ENCODE assay signal across 1 cellular context in the genomic region with DNA sequence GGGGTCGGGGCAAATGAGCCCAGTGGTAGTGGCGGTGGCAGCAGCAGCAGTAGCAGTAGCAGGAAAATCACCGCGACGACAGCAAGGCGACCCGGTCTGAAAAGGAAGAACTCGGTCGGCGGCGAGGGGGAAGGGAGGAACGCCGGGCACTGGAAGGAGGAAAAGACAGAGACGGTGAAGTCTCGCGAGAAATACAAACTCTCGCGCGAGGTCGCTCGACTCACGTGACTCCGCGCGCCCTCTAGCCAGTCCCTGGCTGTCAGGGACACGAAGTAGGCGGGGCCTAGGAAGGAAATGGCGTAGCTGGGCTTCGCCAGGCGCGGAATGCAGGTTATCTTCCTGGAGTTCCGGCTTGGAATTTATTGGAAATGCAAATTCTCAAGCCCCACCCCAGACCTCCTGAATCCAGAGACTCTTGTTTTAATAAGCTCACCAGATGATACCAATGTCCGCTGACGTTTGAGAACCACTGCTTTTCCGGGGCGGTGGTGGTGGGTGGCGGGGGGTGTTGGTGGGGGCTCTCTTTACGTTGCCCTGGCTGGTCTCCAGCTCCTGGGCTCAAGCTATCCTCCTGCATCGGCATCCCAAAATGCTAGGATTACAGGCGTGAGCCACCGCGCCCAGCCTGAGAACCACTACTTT.
TF ChIP-seq lines count a peak whose summit lies in the region.

A gene (minus strand): TSS at position 141 of the 642 bp plus-strand sequence. CDS start 1,333 bp downstream, outside the sequence.

TF ChIP-seq in K562, 482 proteins besides CTCF, POLR2A, EP300 and RAD21 (continued from another document and continues in another):
- TF ChIP-seq, protein P1, sequence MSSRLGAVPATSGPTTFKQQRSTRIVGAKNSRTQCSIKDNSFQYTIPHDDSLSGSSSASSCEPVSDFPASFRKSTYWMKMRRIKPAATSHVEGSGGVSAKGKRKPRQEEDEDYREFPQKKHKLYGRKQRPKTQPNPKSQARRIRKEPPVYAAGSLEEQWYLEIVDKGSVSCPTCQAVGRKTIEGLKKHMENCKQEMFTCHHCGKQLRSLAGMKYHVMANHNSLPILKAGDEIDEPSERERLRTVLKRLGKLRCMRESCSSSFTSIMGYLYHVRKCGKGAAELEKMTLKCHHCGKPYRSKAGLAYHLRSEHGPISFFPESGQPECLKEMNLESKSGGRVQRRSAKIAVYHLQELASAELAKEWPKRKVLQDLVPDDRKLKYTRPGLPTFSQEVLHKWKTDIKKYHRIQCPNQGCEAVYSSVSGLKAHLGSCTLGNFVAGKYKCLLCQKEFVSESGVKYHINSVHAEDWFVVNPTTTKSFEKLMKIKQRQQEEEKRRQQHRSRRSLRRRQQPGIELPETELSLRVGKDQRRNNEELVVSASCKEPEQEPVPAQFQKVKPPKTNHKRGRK (tag; IDR thresholded peaks at IDR 0.05) = no peak
- TF ChIP-seq KHSRP (IDR thresholded peaks at IDR 0.05) = no peak
- no peak for TF ChIP-seq ZNF431 (CRISPR knock-in tag; IDR thresholded peaks at IDR 0.05)
- TF ChIP-seq CC2D1A (IDR thresholded peaks at IDR 0.05) = no peak
- TF ChIP-seq NCOA1 (IDR thresholded peaks at IDR 0.05; ENCODE audit: low read depth) = no peak
- peak; percentile 8; the same call in 1 of the 2 replicates for TF ChIP-seq RFX1 (IDR thresholded peaks at IDR 0.05)
- no peak for TF ChIP-seq RBM15 (IDR thresholded peaks at IDR 0.05; ENCODE audit: insufficient read depth, low read length)
- no peak for TF ChIP-seq SMAD2 (IDR thresholded peaks at IDR 0.05; ENCODE audit: low read depth, low read length)
- TF ChIP-seq, protein P2, sequence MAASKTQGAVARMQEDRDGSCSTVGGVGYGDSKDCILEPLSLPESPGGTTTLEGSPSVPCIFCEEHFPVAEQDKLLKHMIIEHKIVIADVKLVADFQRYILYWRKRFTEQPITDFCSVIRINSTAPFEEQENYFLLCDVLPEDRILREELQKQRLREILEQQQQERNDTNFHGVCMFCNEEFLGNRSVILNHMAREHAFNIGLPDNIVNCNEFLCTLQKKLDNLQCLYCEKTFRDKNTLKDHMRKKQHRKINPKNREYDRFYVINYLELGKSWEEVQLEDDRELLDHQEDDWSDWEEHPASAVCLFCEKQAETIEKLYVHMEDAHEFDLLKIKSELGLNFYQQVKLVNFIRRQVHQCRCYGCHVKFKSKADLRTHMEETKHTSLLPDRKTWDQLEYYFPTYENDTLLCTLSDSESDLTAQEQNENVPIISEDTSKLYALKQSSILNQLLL (CRISPR knock-in tag; IDR thresholded peaks at IDR 0.05; ENCODE audit: borderline replicate concordance) = no peak
- TF ChIP-seq FOSL1 (tag; conservative IDR thresholded peaks at IDR 0.05) = no peak
- no peak for TF ChIP-seq ETV5 (CRISPR knock-in tag; IDR thresholded peaks at IDR 0.05; ENCODE audit: low read depth)
- TF ChIP-seq ZNF239 (CRISPR knock-in tag; IDR thresholded peaks at IDR 0.05) = no peak
- TF ChIP-seq MED1 (CRISPR knock-in tag; IDR thresholded peaks at IDR 0.05; ENCODE audit: borderline replicate concordance) = no peak
- TF ChIP-seq, protein P3, sequence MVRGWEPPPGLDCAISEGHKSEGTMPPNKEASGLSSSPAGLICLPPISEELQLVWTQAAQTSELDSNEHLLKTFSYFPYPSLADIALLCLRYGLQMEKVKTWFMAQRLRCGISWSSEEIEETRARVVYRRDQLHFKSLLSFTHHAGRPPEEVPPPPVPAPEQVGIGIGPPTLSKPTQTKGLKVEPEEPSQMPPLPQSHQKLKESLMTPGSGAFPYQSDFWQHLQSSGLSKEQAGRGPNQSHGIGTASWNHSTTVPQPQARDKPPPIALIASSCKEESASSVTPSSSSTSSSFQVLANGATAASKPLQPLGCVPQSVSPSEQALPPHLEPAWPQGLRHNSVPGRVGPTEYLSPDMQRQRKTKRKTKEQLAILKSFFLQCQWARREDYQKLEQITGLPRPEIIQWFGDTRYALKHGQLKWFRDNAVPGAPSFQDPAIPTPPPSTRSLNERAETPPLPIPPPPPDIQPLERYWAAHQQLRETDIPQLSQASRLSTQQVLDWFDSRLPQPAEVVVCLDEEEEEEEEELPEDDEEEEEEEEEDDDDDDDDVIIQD (CRISPR knock-in tag; IDR thresholded peaks at IDR 0.05) = no peak
- TF ChIP-seq CBX2 (IDR thresholded peaks at IDR 0.05; ENCODE audit: insufficient read depth, low read length, poor library complexity, severe bottlenecking) = no peak
- no peak for TF ChIP-seq KLF13 (tag; IDR thresholded peaks at IDR 0.05; ENCODE audit: borderline replicate concordance, low read depth)
- no peak for TF ChIP-seq BACH1 (tag; IDR thresholded peaks at IDR 0.05)
- TF ChIP-seq KAT8 (IDR thresholded peaks at IDR 0.05; ENCODE audit: low read depth) = no peak
- no peak for TF ChIP-seq NR1H2 (CRISPR knock-in tag; IDR thresholded peaks at IDR 0.05)
- TF ChIP-seq POLR2H (tag; IDR thresholded peaks at IDR 0.05; ENCODE audit: low read depth) = peak; percentile 74
- TF ChIP-seq MAFK (IDR thresholded peaks at IDR 0.05; ENCODE audit: low read length) = no peak
- TF ChIP-seq ZNF668 (CRISPR knock-in tag; IDR thresholded peaks at IDR 0.05) = no peak
- TF ChIP-seq, protein P4, sequence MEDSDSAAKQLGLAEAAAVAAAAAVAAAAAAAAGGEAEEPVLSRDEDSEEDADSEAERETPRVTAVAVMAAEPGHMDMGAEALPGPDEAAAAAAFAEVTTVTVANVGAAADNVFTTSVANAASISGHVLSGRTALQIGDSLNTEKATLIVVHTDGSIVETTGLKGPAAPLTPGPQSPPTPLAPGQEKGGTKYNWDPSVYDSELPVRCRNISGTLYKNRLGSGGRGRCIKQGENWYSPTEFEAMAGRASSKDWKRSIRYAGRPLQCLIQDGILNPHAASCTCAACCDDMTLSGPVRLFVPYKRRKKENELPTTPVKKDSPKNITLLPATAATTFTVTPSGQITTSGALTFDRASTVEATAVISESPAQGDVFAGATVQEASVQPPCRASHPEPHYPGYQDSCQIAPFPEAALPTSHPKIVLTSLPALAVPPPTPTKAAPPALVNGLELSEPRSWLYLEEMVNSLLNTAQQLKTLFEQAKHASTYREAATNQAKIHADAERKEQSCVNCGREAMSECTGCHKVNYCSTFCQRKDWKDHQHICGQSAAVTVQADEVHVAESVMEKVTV (CRISPR knock-in tag; IDR thresholded peaks at IDR 0.05) = no peak
- TF ChIP-seq, protein P5, sequence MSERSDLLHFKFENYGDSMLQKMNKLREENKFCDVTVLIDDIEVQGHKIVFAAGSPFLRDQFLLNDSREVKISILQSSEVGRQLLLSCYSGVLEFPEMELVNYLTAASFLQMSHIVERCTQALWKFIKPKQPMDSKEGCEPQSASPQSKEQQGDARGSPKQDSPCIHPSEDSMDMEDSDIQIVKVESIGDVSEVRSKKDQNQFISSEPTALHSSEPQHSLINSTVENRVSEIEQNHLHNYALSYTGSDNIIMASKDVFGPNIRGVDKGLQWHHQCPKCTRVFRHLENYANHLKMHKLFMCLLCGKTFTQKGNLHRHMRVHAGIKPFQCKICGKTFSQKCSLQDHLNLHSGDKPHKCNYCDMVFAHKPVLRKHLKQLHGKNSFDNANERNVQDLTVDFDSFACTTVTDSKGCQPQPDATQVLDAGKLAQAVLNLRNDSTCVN (CRISPR knock-in tag; IDR thresholded peaks at IDR 0.05) = no peak
- TF ChIP-seq CEBPG (CRISPR knock-in tag; IDR thresholded peaks at IDR 0.05) = no peak
- TF ChIP-seq CEBPG (tag; conservative IDR thresholded peaks at IDR 0.05 in 1 of 2, IDR thresholded peaks at IDR 0.05 in 1 of 2) = no peak
- TF ChIP-seq, protein P6, sequence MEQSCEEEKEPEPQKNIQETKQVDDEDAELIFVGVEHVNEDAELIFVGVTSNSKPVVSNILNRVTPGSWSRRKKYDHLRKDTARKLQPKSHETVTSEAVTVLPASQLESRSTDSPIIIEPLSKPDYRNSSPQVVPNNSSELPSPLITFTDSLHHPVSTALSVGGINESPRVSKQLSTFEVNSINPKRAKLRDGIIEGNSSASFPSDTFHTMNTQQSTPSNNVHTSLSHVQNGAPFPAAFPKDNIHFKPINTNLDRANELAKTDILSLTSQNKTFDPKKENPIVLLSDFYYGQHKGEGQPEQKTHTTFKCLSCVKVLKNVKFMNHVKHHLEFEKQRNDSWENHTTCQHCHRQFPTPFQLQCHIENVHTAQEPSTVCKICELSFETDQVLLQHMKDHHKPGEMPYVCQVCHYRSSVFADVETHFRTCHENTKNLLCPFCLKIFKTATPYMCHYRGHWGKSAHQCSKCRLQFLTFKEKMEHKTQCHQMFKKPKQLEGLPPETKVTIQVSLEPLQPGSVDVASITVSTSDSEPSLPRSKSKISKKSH (CRISPR knock-in tag; IDR thresholded peaks at IDR 0.05) = no peak
- no peak for TF ChIP-seq ZNF263 (CRISPR knock-in tag; IDR thresholded peaks at IDR 0.05; ENCODE audit: borderline replicate concordance)
- no peak for TF ChIP-seq HDGF (IDR thresholded peaks at IDR 0.05)
- TF ChIP-seq, protein P7, sequence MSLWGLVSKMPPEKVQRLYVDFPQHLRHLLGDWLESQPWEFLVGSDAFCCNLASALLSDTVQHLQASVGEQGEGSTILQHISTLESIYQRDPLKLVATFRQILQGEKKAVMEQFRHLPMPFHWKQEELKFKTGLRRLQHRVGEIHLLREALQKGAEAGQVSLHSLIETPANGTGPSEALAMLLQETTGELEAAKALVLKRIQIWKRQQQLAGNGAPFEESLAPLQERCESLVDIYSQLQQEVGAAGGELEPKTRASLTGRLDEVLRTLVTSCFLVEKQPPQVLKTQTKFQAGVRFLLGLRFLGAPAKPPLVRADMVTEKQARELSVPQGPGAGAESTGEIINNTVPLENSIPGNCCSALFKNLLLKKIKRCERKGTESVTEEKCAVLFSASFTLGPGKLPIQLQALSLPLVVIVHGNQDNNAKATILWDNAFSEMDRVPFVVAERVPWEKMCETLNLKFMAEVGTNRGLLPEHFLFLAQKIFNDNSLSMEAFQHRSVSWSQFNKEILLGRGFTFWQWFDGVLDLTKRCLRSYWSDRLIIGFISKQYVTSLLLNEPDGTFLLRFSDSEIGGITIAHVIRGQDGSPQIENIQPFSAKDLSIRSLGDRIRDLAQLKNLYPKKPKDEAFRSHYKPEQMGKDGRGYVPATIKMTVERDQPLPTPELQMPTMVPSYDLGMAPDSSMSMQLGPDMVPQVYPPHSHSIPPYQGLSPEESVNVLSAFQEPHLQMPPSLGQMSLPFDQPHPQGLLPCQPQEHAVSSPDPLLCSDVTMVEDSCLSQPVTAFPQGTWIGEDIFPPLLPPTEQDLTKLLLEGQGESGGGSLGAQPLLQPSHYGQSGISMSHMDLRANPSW (CRISPR knock-in tag; IDR thresholded peaks at IDR 0.05) = no peak
- TF ChIP-seq ZNF583 (CRISPR knock-in tag; IDR thresholded peaks at IDR 0.05) = no peak
- no peak for TF ChIP-seq HDAC2 (IDR thresholded peaks at IDR 0.05)
- no peak for TF ChIP-seq YBX1 (IDR thresholded peaks at IDR 0.05)
- TF ChIP-seq, protein P8, sequence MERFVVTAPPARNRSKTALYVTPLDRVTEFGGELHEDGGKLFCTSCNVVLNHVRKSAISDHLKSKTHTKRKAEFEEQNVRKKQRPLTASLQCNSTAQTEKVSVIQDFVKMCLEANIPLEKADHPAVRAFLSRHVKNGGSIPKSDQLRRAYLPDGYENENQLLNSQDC (CRISPR knock-in tag; IDR thresholded peaks at IDR 0.05) = no peak
- TF ChIP-seq RBFOX2 (IDR thresholded peaks at IDR 0.05; ENCODE audit: low read depth, low read length) = peak; percentile 84
- TF ChIP-seq, protein P9, sequence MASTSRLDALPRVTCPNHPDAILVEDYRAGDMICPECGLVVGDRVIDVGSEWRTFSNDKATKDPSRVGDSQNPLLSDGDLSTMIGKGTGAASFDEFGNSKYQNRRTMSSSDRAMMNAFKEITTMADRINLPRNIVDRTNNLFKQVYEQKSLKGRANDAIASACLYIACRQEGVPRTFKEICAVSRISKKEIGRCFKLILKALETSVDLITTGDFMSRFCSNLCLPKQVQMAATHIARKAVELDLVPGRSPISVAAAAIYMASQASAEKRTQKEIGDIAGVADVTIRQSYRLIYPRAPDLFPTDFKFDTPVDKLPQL (IDR thresholded peaks at IDR 0.05; ENCODE audit: extremely low read depth, insufficient read length) = no peak
- TF ChIP-seq COPS2 (conservative IDR thresholded peaks at IDR 0.05) = no peak
- peak; percentile 41 to 89 (median 81) for TF ChIP-seq YY1 (IDR thresholded peaks at IDR 0.05; ENCODE audit: borderline replicate concordance in 1 of 3, control insufficient read depth in 1 of 3, extremely low read depth in 1 of 3, insufficient read depth in 3 of 3, insufficient read length in 1 of 3, insufficient replicate concordance in 2 of 3, low read depth in 1 of 3, low read length in 2 of 3)
- TF ChIP-seq, protein P10, sequence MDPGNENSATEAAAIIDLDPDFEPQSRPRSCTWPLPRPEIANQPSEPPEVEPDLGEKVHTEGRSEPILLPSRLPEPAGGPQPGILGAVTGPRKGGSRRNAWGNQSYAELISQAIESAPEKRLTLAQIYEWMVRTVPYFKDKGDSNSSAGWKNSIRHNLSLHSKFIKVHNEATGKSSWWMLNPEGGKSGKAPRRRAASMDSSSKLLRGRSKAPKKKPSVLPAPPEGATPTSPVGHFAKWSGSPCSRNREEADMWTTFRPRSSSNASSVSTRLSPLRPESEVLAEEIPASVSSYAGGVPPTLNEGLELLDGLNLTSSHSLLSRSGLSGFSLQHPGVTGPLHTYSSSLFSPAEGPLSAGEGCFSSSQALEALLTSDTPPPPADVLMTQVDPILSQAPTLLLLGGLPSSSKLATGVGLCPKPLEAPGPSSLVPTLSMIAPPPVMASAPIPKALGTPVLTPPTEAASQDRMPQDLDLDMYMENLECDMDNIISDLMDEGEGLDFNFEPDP (CRISPR knock-in tag; IDR thresholded peaks at IDR 0.05) = no peak
- peak; percentile 23 to 46; a peak in 1 of 4 replicates for TF ChIP-seq NRF1 (conservative IDR thresholded peaks at IDR 0.05 in 1 of 2, IDR thresholded peaks at IDR 0.05 in 1 of 2)
- TF ChIP-seq, protein P11, sequence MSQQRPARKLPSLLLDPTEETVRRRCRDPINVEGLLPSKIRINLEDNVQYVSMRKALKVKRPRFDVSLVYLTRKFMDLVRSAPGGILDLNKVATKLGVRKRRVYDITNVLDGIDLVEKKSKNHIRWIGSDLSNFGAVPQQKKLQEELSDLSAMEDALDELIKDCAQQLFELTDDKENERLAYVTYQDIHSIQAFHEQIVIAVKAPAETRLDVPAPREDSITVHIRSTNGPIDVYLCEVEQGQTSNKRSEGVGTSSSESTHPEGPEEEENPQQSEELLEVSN (IDR thresholded peaks at IDR 0.05; ENCODE audit: borderline replicate concordance in 1 of 2, extremely low read depth in 1 of 2, insufficient read depth in 1 of 2, insufficient read length in 1 of 2, low read depth in 1 of 2, low read length in 1 of 2, poor library complexity in 1 of 2, severe bottlenecking in 1 of 2) = peak in 1 of 2 experiments; percentile 0
- TF ChIP-seq, protein P12, sequence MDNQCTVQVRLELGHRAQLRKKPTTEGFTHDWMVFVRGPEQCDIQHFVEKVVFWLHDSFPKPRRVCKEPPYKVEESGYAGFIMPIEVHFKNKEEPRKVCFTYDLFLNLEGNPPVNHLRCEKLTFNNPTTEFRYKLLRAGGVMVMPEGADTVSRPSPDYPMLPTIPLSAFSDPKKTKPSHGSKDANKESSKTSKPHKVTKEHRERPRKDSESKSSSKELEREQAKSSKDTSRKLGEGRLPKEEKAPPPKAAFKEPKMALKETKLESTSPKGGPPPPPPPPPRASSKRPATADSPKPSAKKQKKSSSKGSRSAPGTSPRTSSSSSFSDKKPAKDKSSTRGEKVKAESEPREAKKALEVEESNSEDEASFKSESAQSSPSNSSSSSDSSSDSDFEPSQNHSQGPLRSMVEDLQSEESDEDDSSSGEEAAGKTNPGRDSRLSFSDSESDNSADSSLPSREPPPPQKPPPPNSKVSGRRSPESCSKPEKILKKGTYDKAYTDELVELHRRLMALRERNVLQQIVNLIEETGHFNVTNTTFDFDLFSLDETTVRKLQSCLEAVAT (IDR thresholded peaks at IDR 0.05) = no peak
